ENCODE assay signal across 1 cellular context in the genomic region with DNA sequence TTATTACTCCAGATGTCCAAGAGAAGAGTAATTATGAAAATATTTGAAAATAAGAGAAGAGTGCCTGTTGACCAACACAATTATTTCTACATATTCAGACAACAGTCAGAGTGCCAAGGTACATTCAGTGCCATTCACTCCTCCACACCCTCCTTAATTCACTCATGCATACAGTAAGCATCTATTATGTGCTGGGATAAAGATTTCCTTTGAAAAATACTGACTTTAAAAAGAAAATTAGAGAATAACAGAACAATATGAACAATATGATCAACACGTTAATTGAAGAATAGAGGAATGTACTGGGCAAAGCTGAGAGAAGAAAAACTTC.
TF ChIP-seq lines count a peak whose summit lies in the region.

No MANE protein-coding gene starts in this region.

TF ChIP-seq in HepG2, 621 proteins besides CTCF, POLR2A, EP300 and RAD21 (continued from another document):
- TF ChIP-seq, protein P1, sequence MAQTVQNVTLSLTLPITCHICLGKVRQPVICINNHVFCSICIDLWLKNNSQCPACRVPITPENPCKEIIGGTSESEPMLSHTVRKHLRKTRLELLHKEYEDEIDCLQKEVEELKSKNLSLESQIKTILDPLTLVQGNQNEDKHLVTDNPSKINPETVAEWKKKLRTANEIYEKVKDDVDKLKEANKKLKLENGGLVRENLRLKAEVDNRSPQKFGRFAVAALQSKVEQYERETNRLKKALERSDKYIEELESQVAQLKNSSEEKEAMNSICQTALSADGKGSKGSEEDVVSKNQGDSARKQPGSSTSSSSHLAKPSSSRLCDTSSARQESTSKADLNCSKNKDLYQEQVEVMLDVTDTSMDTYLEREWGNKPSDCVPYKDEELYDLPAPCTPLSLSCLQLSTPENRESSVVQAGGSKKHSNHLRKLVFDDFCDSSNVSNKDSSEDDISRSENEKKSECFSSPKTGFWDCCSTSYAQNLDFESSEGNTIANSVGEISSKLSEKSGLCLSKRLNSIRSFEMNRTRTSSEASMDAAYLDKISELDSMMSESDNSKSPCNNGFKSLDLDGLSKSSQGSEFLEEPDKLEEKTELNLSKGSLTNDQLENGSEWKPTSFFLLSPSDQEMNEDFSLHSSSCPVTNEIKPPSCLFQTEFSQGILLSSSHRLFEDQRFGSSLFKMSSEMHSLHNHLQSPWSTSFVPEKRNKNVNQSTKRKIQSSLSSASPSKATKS (CRISPR knock-in tag; IDR thresholded peaks at IDR 0.05), result no peak
- no peak for TF ChIP-seq ZFP36 (IDR thresholded peaks at IDR 0.05; ENCODE audit: borderline replicate concordance, low read depth, low read length, partially characterized antibody)
- no peak for TF ChIP-seq ATF7 (IDR thresholded peaks at IDR 0.05)
- no peak for TF ChIP-seq ATF7 (CRISPR knock-in tag; IDR thresholded peaks at IDR 0.05)
- no peak for TF ChIP-seq TRIM24 (CRISPR knock-in tag; IDR thresholded peaks at IDR 0.05)
- TF ChIP-seq, protein P2, sequence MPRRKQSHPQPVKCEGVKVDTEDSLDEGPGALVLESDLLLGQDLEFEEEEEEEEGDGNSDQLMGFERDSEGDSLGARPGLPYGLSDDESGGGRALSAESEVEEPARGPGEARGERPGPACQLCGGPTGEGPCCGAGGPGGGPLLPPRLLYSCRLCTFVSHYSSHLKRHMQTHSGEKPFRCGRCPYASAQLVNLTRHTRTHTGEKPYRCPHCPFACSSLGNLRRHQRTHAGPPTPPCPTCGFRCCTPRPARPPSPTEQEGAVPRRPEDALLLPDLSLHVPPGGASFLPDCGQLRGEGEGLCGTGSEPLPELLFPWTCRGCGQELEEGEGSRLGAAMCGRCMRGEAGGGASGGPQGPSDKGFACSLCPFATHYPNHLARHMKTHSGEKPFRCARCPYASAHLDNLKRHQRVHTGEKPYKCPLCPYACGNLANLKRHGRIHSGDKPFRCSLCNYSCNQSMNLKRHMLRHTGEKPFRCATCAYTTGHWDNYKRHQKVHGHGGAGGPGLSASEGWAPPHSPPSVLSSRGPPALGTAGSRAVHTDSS (CRISPR knock-in tag; conservative IDR thresholded peaks at IDR 0.05), result no peak
- no peak for TF ChIP-seq SMYD3 (CRISPR knock-in tag; IDR thresholded peaks at IDR 0.05)
- peak; percentile 10 for TF ChIP-seq ASH2L (IDR thresholded peaks at IDR 0.05; ENCODE audit: insufficient read length, low read depth, low read length)
- no peak for TF ChIP-seq ZNF335 (CRISPR knock-in tag; IDR thresholded peaks at IDR 0.05)
- TF ChIP-seq, protein P3, sequence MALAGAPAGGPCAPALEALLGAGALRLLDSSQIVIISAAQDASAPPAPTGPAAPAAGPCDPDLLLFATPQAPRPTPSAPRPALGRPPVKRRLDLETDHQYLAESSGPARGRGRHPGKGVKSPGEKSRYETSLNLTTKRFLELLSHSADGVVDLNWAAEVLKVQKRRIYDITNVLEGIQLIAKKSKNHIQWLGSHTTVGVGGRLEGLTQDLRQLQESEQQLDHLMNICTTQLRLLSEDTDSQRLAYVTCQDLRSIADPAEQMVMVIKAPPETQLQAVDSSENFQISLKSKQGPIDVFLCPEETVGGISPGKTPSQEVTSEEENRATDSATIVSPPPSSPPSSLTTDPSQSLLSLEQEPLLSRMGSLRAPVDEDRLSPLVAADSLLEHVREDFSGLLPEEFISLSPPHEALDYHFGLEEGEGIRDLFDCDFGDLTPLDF (CRISPR knock-in tag; IDR thresholded peaks at IDR 0.05), result peak; percentile 43; the same call in 1 of the 2 replicates
- TF ChIP-seq, protein P4, sequence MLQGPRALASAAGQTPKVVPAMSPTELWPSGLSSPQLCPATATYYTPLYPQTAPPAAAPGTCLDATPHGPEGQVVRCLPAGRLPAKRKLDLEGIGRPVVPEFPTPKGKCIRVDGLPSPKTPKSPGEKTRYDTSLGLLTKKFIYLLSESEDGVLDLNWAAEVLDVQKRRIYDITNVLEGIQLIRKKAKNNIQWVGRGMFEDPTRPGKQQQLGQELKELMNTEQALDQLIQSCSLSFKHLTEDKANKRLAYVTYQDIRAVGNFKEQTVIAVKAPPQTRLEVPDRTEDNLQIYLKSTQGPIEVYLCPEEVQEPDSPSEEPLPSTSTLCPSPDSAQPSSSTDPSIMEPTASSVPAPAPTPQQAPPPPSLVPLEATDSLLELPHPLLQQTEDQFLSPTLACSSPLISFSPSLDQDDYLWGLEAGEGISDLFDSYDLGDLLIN (CRISPR knock-in tag; IDR thresholded peaks at IDR 0.05; ENCODE audit: borderline replicate concordance), result no peak
- 0 out of 2 replicates have a peak, but pooled peaks have one; percentile 3 for TF ChIP-seq KDM1A (CRISPR knock-in tag; IDR thresholded peaks at IDR 0.05)
- no peak for TF ChIP-seq ZNF337 (CRISPR knock-in tag; IDR thresholded peaks at IDR 0.05; ENCODE audit: borderline replicate concordance, low read depth)
- TF ChIP-seq ZNF333 (CRISPR knock-in tag; IDR thresholded peaks at IDR 0.05; ENCODE audit: borderline replicate concordance), result no peak
- TF ChIP-seq, protein P5, sequence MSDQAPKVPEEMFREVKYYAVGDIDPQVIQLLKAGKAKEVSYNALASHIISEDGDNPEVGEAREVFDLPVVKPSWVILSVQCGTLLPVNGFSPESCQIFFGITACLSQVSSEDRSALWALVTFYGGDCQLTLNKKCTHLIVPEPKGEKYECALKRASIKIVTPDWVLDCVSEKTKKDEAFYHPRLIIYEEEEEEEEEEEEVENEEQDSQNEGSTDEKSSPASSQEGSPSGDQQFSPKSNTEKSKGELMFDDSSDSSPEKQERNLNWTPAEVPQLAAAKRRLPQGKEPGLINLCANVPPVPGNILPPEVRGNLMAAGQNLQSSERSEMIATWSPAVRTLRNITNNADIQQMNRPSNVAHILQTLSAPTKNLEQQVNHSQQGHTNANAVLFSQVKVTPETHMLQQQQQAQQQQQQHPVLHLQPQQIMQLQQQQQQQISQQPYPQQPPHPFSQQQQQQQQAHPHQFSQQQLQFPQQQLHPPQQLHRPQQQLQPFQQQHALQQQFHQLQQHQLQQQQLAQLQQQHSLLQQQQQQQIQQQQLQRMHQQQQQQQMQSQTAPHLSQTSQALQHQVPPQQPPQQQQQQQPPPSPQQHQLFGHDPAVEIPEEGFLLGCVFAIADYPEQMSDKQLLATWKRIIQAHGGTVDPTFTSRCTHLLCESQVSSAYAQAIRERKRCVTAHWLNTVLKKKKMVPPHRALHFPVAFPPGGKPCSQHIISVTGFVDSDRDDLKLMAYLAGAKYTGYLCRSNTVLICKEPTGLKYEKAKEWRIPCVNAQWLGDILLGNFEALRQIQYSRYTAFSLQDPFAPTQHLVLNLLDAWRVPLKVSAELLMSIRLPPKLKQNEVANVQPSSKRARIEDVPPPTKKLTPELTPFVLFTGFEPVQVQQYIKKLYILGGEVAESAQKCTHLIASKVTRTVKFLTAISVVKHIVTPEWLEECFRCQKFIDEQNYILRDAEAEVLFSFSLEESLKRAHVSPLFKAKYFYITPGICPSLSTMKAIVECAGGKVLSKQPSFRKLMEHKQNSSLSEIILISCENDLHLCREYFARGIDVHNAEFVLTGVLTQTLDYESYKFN (CRISPR knock-in tag; conservative IDR thresholded peaks at IDR 0.05), result 0 out of 2 replicates have a peak, but pooled peaks have one; percentile 12
- peak; percentile 63; the same call in 1 of the 2 replicates for TF ChIP-seq ZMYM2 (CRISPR knock-in tag; IDR thresholded peaks at IDR 0.05)
- no peak for TF ChIP-seq KDM6A (CRISPR knock-in tag; IDR thresholded peaks at IDR 0.05; ENCODE audit: low read depth)
- TF ChIP-seq, protein P6, sequence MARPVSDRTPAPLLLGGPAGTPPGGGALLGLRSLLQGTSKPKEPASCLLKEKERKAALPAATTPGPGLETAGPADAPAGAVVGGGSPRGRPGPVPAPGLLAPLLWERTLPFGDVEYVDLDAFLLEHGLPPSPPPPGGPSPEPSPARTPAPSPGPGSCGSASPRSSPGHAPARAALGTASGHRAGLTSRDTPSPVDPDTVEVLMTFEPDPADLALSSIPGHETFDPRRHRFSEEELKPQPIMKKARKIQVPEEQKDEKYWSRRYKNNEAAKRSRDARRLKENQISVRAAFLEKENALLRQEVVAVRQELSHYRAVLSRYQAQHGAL (CRISPR knock-in tag; IDR thresholded peaks at IDR 0.05; ENCODE audit: not compliant biosample characterization), result no peak
